In the genomic region with DNA sequence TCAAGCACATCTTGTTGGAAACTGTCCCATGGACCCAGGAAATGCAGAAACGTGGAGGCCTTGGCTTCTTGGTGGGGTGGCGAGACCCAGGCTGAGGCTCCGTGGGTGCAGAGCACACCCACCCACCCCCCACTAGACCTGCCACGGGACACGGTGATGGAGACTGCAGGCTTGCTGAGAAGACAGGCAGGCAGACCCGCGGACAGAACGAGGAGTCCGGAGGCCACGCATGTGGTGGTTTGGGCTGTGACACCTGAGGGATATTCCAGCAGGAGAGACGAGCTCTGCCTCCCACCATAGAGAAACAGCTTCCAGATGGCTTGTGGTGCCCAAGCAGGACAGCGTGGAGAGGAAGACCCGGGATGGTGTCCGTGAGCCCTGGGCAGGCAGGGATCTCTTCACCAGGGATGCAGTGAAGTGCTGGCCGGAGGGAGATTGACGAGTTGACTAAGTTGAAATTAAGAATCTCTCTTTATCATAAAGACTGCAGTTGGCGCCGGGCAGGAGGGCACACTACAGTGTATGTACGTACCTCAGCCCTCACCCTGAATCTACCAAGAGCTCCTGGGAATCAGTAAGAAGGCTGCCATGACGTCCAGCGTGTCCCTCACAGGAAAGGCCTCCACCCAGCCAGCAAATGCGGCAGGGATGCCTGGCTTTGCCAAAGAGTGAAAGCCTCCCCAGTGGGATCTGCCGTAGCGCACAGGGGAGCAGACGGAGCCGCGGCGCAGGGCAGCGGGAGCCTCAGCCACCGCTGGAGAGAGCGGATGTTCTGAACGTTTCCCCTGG, we compare ENCODE assay signal across 1 cellular context.
TF ChIP-seq lines count a peak whose summit lies in the region.

No MANE protein-coding gene starts in this region.

TF ChIP-seq in K562, 482 proteins besides CTCF, POLR2A, EP300 and RAD21:
- TF ChIP-seq MYNN (IDR thresholded peaks at IDR 0.05) (0 out of 2 replicates have a peak, but pooled peaks have one; percentile 39), MYNN (CRISPR knock-in tag; IDR thresholded peaks at IDR 0.05) (no peak), ZNF384 (IDR thresholded peaks at IDR 0.05; ENCODE audit: low read depth, low read length) (no peak), SUPT5H (IDR thresholded peaks at IDR 0.05) (peak; percentile 33; the same call in 1 of the 2 replicates), SRSF7 (optimal IDR thresholded peaks at IDR 0.05; ENCODE audit: low read depth, low read length) (no peak), NFE2 (IDR thresholded peaks at IDR 0.05; ENCODE audit: low read depth) (no peak), POLR2AphosphoS5 (IDR thresholded peaks at IDR 0.05; ENCODE audit: control insufficient read depth, insufficient read depth, low read depth, low read length) (peak; percentile 25; the same call in 1 of the 2 replicates), RBM22 (IDR thresholded peaks at IDR 0.05; ENCODE audit: low read depth, low read length, poor library complexity, severe bottlenecking) (peak; percentile 49), POLR2G (IDR thresholded peaks at IDR 0.05; ENCODE audit: low read depth, low read length) (peak; percentile 67)
- TF ChIP-seq, protein P1, sequence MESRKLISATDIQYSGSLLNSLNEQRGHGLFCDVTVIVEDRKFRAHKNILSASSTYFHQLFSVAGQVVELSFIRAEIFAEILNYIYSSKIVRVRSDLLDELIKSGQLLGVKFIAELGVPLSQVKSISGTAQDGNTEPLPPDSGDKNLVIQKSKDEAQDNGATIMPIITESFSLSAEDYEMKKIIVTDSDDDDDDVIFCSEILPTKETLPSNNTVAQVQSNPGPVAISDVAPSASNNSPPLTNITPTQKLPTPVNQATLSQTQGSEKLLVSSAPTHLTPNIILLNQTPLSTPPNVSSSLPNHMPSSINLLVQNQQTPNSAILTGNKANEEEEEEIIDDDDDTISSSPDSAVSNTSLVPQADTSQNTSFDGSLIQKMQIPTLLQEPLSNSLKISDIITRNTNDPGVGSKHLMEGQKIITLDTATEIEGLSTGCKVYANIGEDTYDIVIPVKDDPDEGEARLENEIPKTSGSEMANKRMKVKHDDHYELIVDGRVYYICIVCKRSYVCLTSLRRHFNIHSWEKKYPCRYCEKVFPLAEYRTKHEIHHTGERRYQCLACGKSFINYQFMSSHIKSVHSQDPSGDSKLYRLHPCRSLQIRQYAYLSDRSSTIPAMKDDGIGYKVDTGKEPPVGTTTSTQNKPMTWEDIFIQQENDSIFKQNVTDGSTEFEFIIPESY (CRISPR knock-in tag; IDR thresholded peaks at IDR 0.05) = peak; percentile 51; the same call in 1 of the 2 replicates
